15 cellular contexts compared by ENCODE assay signal in the genomic region with DNA sequence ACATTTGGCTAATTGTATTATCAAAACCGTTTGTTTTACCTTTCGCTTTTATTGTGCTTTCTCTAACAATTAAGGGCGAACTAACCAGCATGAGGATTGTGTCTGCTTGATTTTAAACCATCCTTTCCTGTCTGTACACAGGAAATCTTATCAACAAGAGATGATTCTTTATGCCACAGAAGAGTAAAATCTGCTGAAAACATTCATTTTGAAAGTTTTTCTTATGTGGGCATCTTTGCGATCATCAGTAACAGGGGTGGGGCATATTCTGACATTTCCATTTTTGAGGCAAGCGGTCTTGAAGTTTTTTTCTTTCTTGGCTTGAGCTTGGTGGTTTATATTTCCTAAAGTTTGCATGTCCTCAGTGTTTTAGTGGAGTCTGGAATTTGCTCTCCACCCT. TPM values are rescaled to one million over a fixed set of nuclear protein-coding genes. Genes with fewer than 3 reads are reported as not detected.
DNase-seq lines count a peak whose midpoint lies in the region; ATAC-seq, FAIRE-seq and TF ChIP-seq lines count a peak whose summit lies in the region.
"Had no signal": no experiment of that assay in that cellular context is flagged by ENCODE, and none has a peak within 500 bp of the region (broad histone marks: within the 10 kb centered on the region; RNA-seq: fewer than 3 reads in every experiment).

No MANE protein-coding gene starts in this region.

- 0 out of 2 replicates have a peak, but pooled peaks have one; percentile 24 for TF ChIP-seq POLR2A in GM12892 (IDR thresholded peaks at IDR 0.05; ENCODE audit: low read depth, low read length)
- no peak for TF ChIP-seq POLR2A in gastrocnemius medialis (IDR thresholded peaks at IDR 0.05)
- TF ChIP-seq POLR2A in GM12891 (IDR thresholded peaks at IDR 0.05; ENCODE audit: low read depth, low read length), result no peak

- H3K27me3 ChIP-seq in gastrocnemius medialis, result no peaks in the 10 kb centered on the region
- H3K27me3 ChIP-seq: gastroesophageal sphincter, SJSA1 had no signal

- CTCF ChIA-PET in activated CD4-positive, alpha-beta memory T cell treated with anti-CD3 and anti-CD28 coated beads, Interleukin-2, amount 10 ng/mL, durations not matched to agents 7 days and 5 days (lab: Charles Lee), result interaction anchor here (1.0 to 1.2 kb wide), 4 partner anchors 27 to 80 kb away, joined by 3 read pairs; no protein-coding TSS in a partner anchor

- H3K36me3 Mint-ChIP-seq in activated CD4-positive, alpha-beta memory T cell treated with anti-CD3 and anti-CD28 coated beads, Interleukin-2, amount 10 ng/mL, durations not matched to agents 7 days and 5 days (ENCODE audit: low read depth), result peaks cover 47% of the 10 kb centered on the region

- no peak overlapping the region for H3K27ac ChIP-seq in gastrocnemius medialis
- H3K27ac ChIP-seq: gastroesophageal sphincter, SJSA1 had no signal

- DNase-seq in AG10803 (ENCODE audit: low read depth) (peak; percentile 4), GM12892 (ENCODE audit: insufficient read length) (no peak), fibroblast of peridontal ligament (ENCODE audit: extremely low read depth) (peak; percentile 38), gastrocnemius medialis (no peak), GM12891 (ENCODE audit: insufficient read length, low spot score) (no peak), NCI-H1092 (lab: John Stamatoyannopoulos, UW) (no peak)
- no peak for DNase-seq in activated CD4-positive, alpha-beta memory T cell treated with anti-CD3 and anti-CD28 coated beads, Interleukin-2, amount 10 ng/mL, durations not matched to agents 7 days and 5 days
- DNase-seq in stimulated activated CD4-positive, alpha-beta T cell treated with anti-CD3 and anti-CD28 coated beads, Interleukin-2, amount 100 ng/mL, for 24 hours, result no peak
- DNase-seq: cerebellar nuclear complex; DMS 273 treated with DMSO at 0.1 percent for 48 hours; NCI-H1436 treated with DMSO at 0.1 percent for 48 hours; stimulated activated CD4-positive, alpha-beta T cell treated with anti-CD3 and anti-CD28 coated beads, Interleukin-12 subunit alpha, Interleukin-12 subunit beta, amount 100 ng/mL, for 4 hours had no signal

- peaks cover 0 to 8% of the 10 kb centered on the region in 2 donors for H3K36me3 ChIP-seq in gastrocnemius medialis

- H3K27ac Mint-ChIP-seq in activated CD4-positive, alpha-beta memory T cell treated with anti-CD3 and anti-CD28 coated beads, Interleukin-2, amount 10 ng/mL, durations not matched to agents 7 days and 5 days, result peak overlapping the region; percentile 71

- POLR2A ChIA-PET in activated CD4-positive, alpha-beta memory T cell treated with anti-CD3 and anti-CD28 coated beads, Interleukin-2, amount 10 ng/mL, durations not matched to agents 7 days and 5 days (lab: Charles Lee), result interaction anchor here (0.7 to 4.7 kb wide), 9 partner anchors 9 to 183 kb away, joined by 3 to 23 read pairs (median 3); a partner anchor contains a TSS

- in situ Hi-C loops in gastrocnemius medialis (cut with MboI; ENCODE audit: low sequenced_read_pairs in 4 of 4), result no loop called here

- H3K27me3 Mint-ChIP-seq in activated CD4-positive, alpha-beta memory T cell treated with anti-CD3 and anti-CD28 coated beads, Interleukin-2, amount 10 ng/mL, durations not matched to agents 7 days and 5 days, result no peaks in the 10 kb centered on the region

- H3K4me3 Mint-ChIP-seq in activated CD4-positive, alpha-beta memory T cell treated with anti-CD3 and anti-CD28 coated beads, Interleukin-2, amount 10 ng/mL, durations not matched to agents 7 days and 5 days, result peak overlapping the region; percentile 11
- H3K4me3 Mint-ChIP-seq: neural crest cell had no signal

- TF ChIP-seq CTCF in AG10803 (conservative IDR thresholded peaks at IDR 0.05; ENCODE audit: low read length), result no peak
- no peak for TF ChIP-seq CTCF in gastrocnemius medialis (IDR thresholded peaks at IDR 0.05 in 4 of 5, conservative IDR thresholded peaks at IDR 0.05 in 1 of 5)

- H3K4me3 ChIP-seq in AG10803 (ENCODE audit: low read length) (no peak overlapping the region), gastrocnemius medialis (no peak overlapping the region)
- H3K4me3 ChIP-seq: gastroesophageal sphincter, SJSA1 had no signal

- peaks cover 65% of the 10 kb centered on the region for H3K4me1 Mint-ChIP-seq in activated CD4-positive, alpha-beta memory T cell treated with anti-CD3 and anti-CD28 coated beads, Interleukin-2, amount 10 ng/mL, durations not matched to agents 7 days and 5 days

- no peak for ATAC-seq in gastrocnemius medialis
- ATAC-seq: gastroesophageal sphincter had no signal

- intact Hi-C loops in gastrocnemius medialis (cut with DNase I; ENCODE audit: low total_unique reads), result no loop called here

- no peaks in the 10 kb centered on the region for H3K9me3 Mint-ChIP-seq in activated CD4-positive, alpha-beta memory T cell treated with anti-CD3 and anti-CD28 coated beads, Interleukin-2, amount 10 ng/mL, durations not matched to agents 7 days and 5 days
- H3K9me3 Mint-ChIP-seq: neural crest cell had no signal

- FAIRE-seq in GM12892 (lab: Jason Lieb, UNC) (peak; percentile 56), GM12891 (lab: Jason Lieb, UNC) (no peak)

- H3K4me1 ChIP-seq in gastrocnemius medialis, result peaks cover 0 to 12% of the 10 kb centered on the region in 2 donors

- no peaks in the 10 kb centered on the region for H3K9me3 ChIP-seq in gastrocnemius medialis
- H3K9me3 ChIP-seq: gastroesophageal sphincter, SJSA1 had no signal

TF ChIP-seq in GM12891, 5 proteins besides CTCF, POLR2A, EP300 and RAD21:
- no peak for TF ChIP-seq POLR2AphosphoS5 (IDR thresholded peaks at IDR 0.05; ENCODE audit: low read depth, low read length)
- no peak for TF ChIP-seq SPI1 (IDR thresholded peaks at IDR 0.05; ENCODE audit: low read depth, low read length)
- TF ChIP-seq TAF1 (IDR thresholded peaks at IDR 0.05; ENCODE audit: low read depth, low read length), result no peak
- TF ChIP-seq PAX5 (IDR thresholded peaks at IDR 0.05; ENCODE audit: insufficient read depth, low read length, severe bottlenecking), result no peak
- no peak for TF ChIP-seq POU2F2 (IDR thresholded peaks at IDR 0.05; ENCODE audit: low read depth, low read length)

RNA-seq across cellular contexts. Expression of a gene that starts 26.5 kb away (rescaled TPM):
- polyA plus RNA-seq in GM12892 (2012; ENCODE audit: missing spikeins), result 46.8 TPM
- 10 to 100 TPM; 84.7 to 88.1 TPM for total RNA-seq in activated CD4-positive, alpha-beta memory T cell treated with anti-CD3 and anti-CD28 coated beads, Interleukin-2, amount 10 ng/mL, durations not matched to agents 7 days and 5 days
- 10 to 100 TPM; 20.0 to 27.2 (median 22.7) TPM for total RNA-seq in gastrocnemius medialis
- polyA plus RNA-seq in GM12891 (2012; ENCODE audit: low read depth, missing spikeins), result 47.8 TPM

Comparison
In these comparisons a context has a peak if more than half of its experiments do, and no peak if none do; other contexts are left out.
1. DNase-seq: peak in AG10803 (single experiment) and fibroblast of peridontal ligament (single experiment); none in GM12892 (single experiment), activated CD4-positive, alpha-beta memory T cell treated with anti-CD3 and anti-CD28 coated beads, Interleukin-2, amount 10 ng/mL, durations not matched to agents 7 days and 5 days (single experiment), gastrocnemius medialis (0 of 2), GM12891 (single experiment), NCI-H1092 (single experiment) and stimulated activated CD4-positive, alpha-beta T cell treated with anti-CD3 and anti-CD28 coated beads, Interleukin-2, amount 100 ng/mL, for 24 hours (0 of 2).